In genomic region chr4:37646237-37646636, GRCh38 we compare ENCODE assay signal across 34 cellular contexts.
"Had no signal": no experiment of that assay in that cellular context is flagged by ENCODE, and none has a peak within 500 bp of the region (broad histone marks: within the 10 kb centered on the region; RNA-seq: fewer than 3 reads in every experiment).

No MANE protein-coding gene starts in this region.

- H3K4me3 Mint-ChIP-seq: activated CD4-positive, alpha-beta memory T cell treated with anti-CD3 and anti-CD28 coated beads for 36 hours; activated naive CD4-positive, alpha-beta T cell treated with anti-CD3 and anti-CD28 coated beads, Interleukin-2, amount 50 U/mL, for 24 hours; activated naive CD8-positive, alpha-beta T cell treated with anti-CD3 and anti-CD28 coated beads, Interleukin-2, amount 50 U/mL, for 24 hours; naive B cell; nephron progenitor cell; stimulated activated memory B cell treated with anti-CD40 and anti-IgM and Interleukin-4, amounts not matched to agents 10 μg/mL and 1 μg/mL and 100 μg/mL, for 72 hours; stimulated activated naive CD8-positive, alpha-beta T cell treated with anti-CD3 and anti-CD28 coated beads, Interleukin-15, amount 100 ng/mL, for 72 hours had no signal

- H3K4me1 ChIP-seq: breast epithelium, prostate gland had no signal

- H3K4me2 ChIP-seq: smooth muscle cell had no signal

- H3K27me3 ChIP-seq: breast epithelium, heart right ventricle, pancreas, sigmoid colon, upper lobe of left lung, vagina had no signal

- H3K9me3 Mint-ChIP-seq: activated CD4-positive, alpha-beta memory T cell treated with anti-CD3 and anti-CD28 coated beads for 36 hours; activated naive CD4-positive, alpha-beta T cell treated with anti-CD3 and anti-CD28 coated beads, Interleukin-2, amount 50 U/mL, for 24 hours; activated naive CD8-positive, alpha-beta T cell treated with anti-CD3 and anti-CD28 coated beads, Interleukin-2, amount 50 U/mL, for 24 hours; nephron progenitor cell; stimulated activated memory B cell treated with anti-CD40 and anti-IgM and Interleukin-4, amounts not matched to agents 10 μg/mL and 1 μg/mL and 100 μg/mL, for 72 hours; stimulated activated naive CD8-positive, alpha-beta T cell treated with anti-CD3 and anti-CD28 coated beads, Interleukin-15, amount 100 ng/mL, for 72 hours had no signal

- FAIRE-seq: islet of Langerhans, pancreas, TTC549 had no signal

- DNase-seq: activated CD4-positive, alpha-beta memory T cell treated with anti-CD3 and anti-CD28 coated beads for 36 hours; activated CD4-positive, alpha-beta T cell treated with anti-CD3 and anti-CD28 coated beads for 48 hours; activated CD8-positive, alpha-beta memory T cell treated with anti-CD3 and anti-CD28 coated beads, Interleukin-2, amount 50 U/mL, for 4 hours; activated gamma-delta T cell treated with Interleukin-2 at 50 U/mL for 16 hours; activated naive CD8-positive, alpha-beta T cell treated with anti-CD3 and anti-CD28 coated beads, Interleukin-2, amount 50 U/mL, for 24 hours; activated T-cell treated with anti-CD3 and anti-CD28 coated beads, Interleukin-2, amount 50 U/mL, for 1 hour; amygdala; central memory CD4-positive, alpha-beta T cell; foreskin fibroblast; heart right ventricle; left ventricle myocardium superior; mammary epithelial cell; naive B cell; nephron progenitor cell; pancreas; retina; sigmoid colon; stimulated activated CD4-positive, alpha-beta T cell treated with anti-CD3 and anti-CD28 coated beads, Interleukin-1b, Interleukin-23, amount 100 ng/mL, for 48 hours; stimulated activated CD4-positive, alpha-beta T cell treated with anti-CD3 and anti-CD28 coated beads, Interleukin-4, amount 100 ng/mL, for 4 hours; stimulated activated CD8-positive, alpha-beta memory T cell treated with anti-CD3 and anti-CD28 coated beads, Interleukin-4, amount 100 ng/mL, for 48 hours; stimulated activated naive CD8-positive, alpha-beta T cell treated with anti-CD3 and anti-CD28 coated beads, Interleukin-15, amount 100 ng/mL, for 72 hours; substantia nigra; upper lobe of left lung had no signal

- H3K27ac ChIP-seq: heart right ventricle, pancreas, prostate gland, sigmoid colon, upper lobe of left lung, vagina, VCaP had no signal

- ATAC-seq: activated CD4-positive, CD25-positive, alpha-beta regulatory T cell treated with anti-CD3 and anti-CD28 coated beads, Interleukin-2, amount 50 U/mL, for 24 hours; activated naive CD8-positive, alpha-beta T cell treated with anti-CD3 and anti-CD28 coated beads, Interleukin-2, amount 50 U/mL, for 24 hours; esophagus mucosa; heart right ventricle; left ventricle myocardium superior; pancreas; stimulated activated memory B cell treated with anti-CD40 and anti-IgM and Interleukin-4, amounts not matched to agents 10 μg/mL and 1 μg/mL and 100 μg/mL, for 72 hours; stimulated activated naive CD8-positive, alpha-beta T cell treated with anti-CD3 and anti-CD28 coated beads, Interleukin-15, amount 100 ng/mL, for 72 hours had no signal

- H3K27me3 Mint-ChIP-seq: activated CD4-positive, alpha-beta memory T cell treated with anti-CD3 and anti-CD28 coated beads for 36 hours; activated naive CD4-positive, alpha-beta T cell treated with anti-CD3 and anti-CD28 coated beads, Interleukin-2, amount 50 U/mL, for 24 hours; activated naive CD8-positive, alpha-beta T cell treated with anti-CD3 and anti-CD28 coated beads, Interleukin-2, amount 50 U/mL, for 24 hours; naive B cell; stimulated activated memory B cell treated with anti-CD40 and anti-IgM and Interleukin-4, amounts not matched to agents 10 μg/mL and 1 μg/mL and 100 μg/mL, for 72 hours; stimulated activated naive CD8-positive, alpha-beta T cell treated with anti-CD3 and anti-CD28 coated beads, Interleukin-15, amount 100 ng/mL, for 72 hours had no signal

- H3K9me3 ChIP-seq: breast epithelium, heart right ventricle, pancreas, prostate gland, sigmoid colon, upper lobe of left lung, vagina had no signal

- H3K36me3 ChIP-seq: breast epithelium, pancreas, prostate gland had no signal

- H3K4me3 ChIP-seq: breast epithelium, heart right ventricle, pancreas, prostate gland, sigmoid colon, smooth muscle cell, upper lobe of left lung, vagina had no signal

- H3K4me1 Mint-ChIP-seq: stimulated activated memory B cell treated with anti-CD40 and anti-IgM and Interleukin-4, amounts not matched to agents 10 μg/mL and 1 μg/mL and 100 μg/mL, for 72 hours had no signal

- H3K27ac Mint-ChIP-seq: activated CD4-positive, alpha-beta memory T cell treated with anti-CD3 and anti-CD28 coated beads for 36 hours; activated naive CD4-positive, alpha-beta T cell treated with anti-CD3 and anti-CD28 coated beads, Interleukin-2, amount 50 U/mL, for 24 hours; activated naive CD8-positive, alpha-beta T cell treated with anti-CD3 and anti-CD28 coated beads, Interleukin-2, amount 50 U/mL, for 24 hours; stimulated activated memory B cell treated with anti-CD40 and anti-IgM and Interleukin-4, amounts not matched to agents 10 μg/mL and 1 μg/mL and 100 μg/mL, for 72 hours; stimulated activated naive CD8-positive, alpha-beta T cell treated with anti-CD3 and anti-CD28 coated beads, Interleukin-15, amount 100 ng/mL, for 72 hours had no signal

- H3K36me3 Mint-ChIP-seq: naive B cell; stimulated activated memory B cell treated with anti-CD40 and anti-IgM and Interleukin-4, amounts not matched to agents 10 μg/mL and 1 μg/mL and 100 μg/mL, for 72 hours had no signal
